ENCODE assay signal across 35 cellular contexts in the genomic region with DNA sequence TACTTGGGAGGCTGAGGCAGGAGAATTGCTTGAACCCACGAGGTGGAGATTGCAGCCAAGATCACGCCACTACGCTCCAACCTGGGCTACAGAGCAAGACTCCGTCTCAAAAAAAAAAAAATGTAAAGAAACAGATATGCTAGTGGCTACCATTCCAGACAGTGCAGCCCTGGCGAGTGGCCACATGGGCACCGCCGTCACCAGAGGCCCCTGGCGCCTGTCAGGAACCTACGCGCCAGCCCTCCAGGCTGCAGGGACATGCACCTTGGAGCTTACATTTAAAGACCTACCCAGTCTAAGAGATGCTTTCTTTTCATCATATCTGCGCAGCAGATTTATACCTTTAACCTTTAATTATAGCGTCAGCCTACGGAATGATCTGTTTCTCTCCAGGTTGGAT.
"Had no signal": no experiment of that assay in that cellular context is flagged by ENCODE, and none has a peak within 500 bp of the region (broad histone marks: within the 10 kb centered on the region; RNA-seq: fewer than 3 reads in every experiment).

No MANE protein-coding gene starts in this region.

- H3K4me3 ChIP-seq: MG63 had no signal

- H3K27me3 ChIP-seq: MG63 had no signal

- DNase-seq: Karpas-422, Kasumi-1, KBM-7, KG1, MG63, MM.1S, MV-4-11, NCI-H1048, NCI-H1092, NCI-H1092 treated with DMSO at 0.1 percent for 48 hours, NCI-H1105, NCI-H1105 treated with DMSO at 0.1 percent for 48 hours, NCI-H1417, NCI-H1417 treated with DMSO at 0.1 percent for 48 hours, NCI-H1436, NCI-H1436 treated with DMSO at 0.1 percent for 48 hours, NCI-H146, NCI-H1694, NCI-H1694 treated with DMSO at 0.1 percent for 48 hours, NCI-H187, NCI-H187 treated with DMSO at 0.1 percent for 48 hours, NCI-H1930, NCI-H2029, NCI-H2029 treated with DMSO at 0.1 percent for 48 hours, NCI-H2081, NCI-H2081 treated with DMSO at 0.1 percent for 48 hours, NCI-H2107, NCI-H2171, NCI-H2171 treated with DMSO at 0.1 percent for 48 hours, NCI-H226, NCI-H446, NCI-H446 treated with DMSO at 0.1 percent for 48 hours, NCI-H510A, NCI-H524 had no signal

- H3K4me2 ChIP-seq: KMS-11 had no signal

- H3K9me3 ChIP-seq: MG63 had no signal

- H3K27ac ChIP-seq: KMS-11 had no signal

- H3K36me3 ChIP-seq: MG63 had no signal
